Comparison of ENCODE assay signal across 24 cellular contexts in genomic region chr5:135989686-135990085, GRCh38. TPM values are rescaled to one million over a fixed set of nuclear protein-coding genes. Genes with fewer than 3 reads are reported as not detected.
"Had no signal": no experiment of that assay in that cellular context is flagged by ENCODE, and none has a peak within 500 bp of the region (broad histone marks: within the 10 kb centered on the region; RNA-seq: fewer than 3 reads in every experiment).

No MANE protein-coding gene starts in this region.

- DNase-seq: activated CD4-positive, alpha-beta memory T cell treated with anti-CD3 and anti-CD28 coated beads for 36 hours; activated CD4-positive, alpha-beta T cell treated with anti-CD3 and anti-CD28 coated beads for 48 hours; activated naive CD4-positive, alpha-beta T cell treated with Interleukin-2 at 50 U/mL for 16 hours; activated naive CD8-positive, alpha-beta T cell treated with anti-CD3 and anti-CD28 coated beads for 36 hours; activated T-cell treated with anti-CD3 and anti-CD28 coated beads, Interleukin-2, amount 50 U/mL, for 48 hours; amniotic stem cell; foreskin melanocyte; left lung; natural killer cell; retina; stimulated activated CD4-positive, alpha-beta T cell treated with anti-CD3 and anti-CD28 coated beads, Interleukin-4, amount 100 ng/mL, for 1 hour; stimulated activated naive CD4-positive, alpha-beta T cell; T-cell; thyroid gland; upper lobe of right lung had no signal

- H3K4me1 ChIP-seq: thyroid gland, upper lobe of right lung had no signal

- ATAC-seq: natural killer cell, T-cell had no signal

- H3K4me3 ChIP-seq: coronary artery, left lung, thyroid gland, upper lobe of right lung had no signal

- H3K4me3 Mint-ChIP-seq: activated CD4-positive, alpha-beta memory T cell treated with anti-CD3 and anti-CD28 coated beads for 36 hours; activated naive CD8-positive, alpha-beta T cell treated with anti-CD3 and anti-CD28 coated beads for 36 hours; natural killer cell; T-cell; T-helper 2 cell treated with Interferon-gamma antibody and Interleukin-4, amounts not matched to agents 5 μg/mL and 100 μg/mL, for 36 hours had no signal

- H3K27ac ChIP-seq: left lung, thyroid gland, upper lobe of right lung had no signal

- H3K4me1 Mint-ChIP-seq: activated naive CD8-positive, alpha-beta T cell treated with anti-CD3 and anti-CD28 coated beads for 36 hours; natural killer cell; T-cell had no signal

- H3K27me3 ChIP-seq: left lung, thyroid gland, upper lobe of right lung had no signal

- H3K9me3 ChIP-seq: left lung, thyroid gland, upper lobe of right lung had no signal

- FAIRE-seq: bronchial epithelial cell, TTC549 had no signal

- H3K36me3 Mint-ChIP-seq: activated CD4-positive, alpha-beta memory T cell treated with anti-CD3 and anti-CD28 coated beads for 36 hours; activated naive CD8-positive, alpha-beta T cell treated with anti-CD3 and anti-CD28 coated beads for 36 hours; natural killer cell; T-cell had no signal

- H3K9me3 Mint-ChIP-seq: activated CD4-positive, alpha-beta memory T cell treated with anti-CD3 and anti-CD28 coated beads for 36 hours; activated naive CD8-positive, alpha-beta T cell treated with anti-CD3 and anti-CD28 coated beads for 36 hours; natural killer cell; T-cell; T-helper 2 cell treated with Interferon-gamma antibody and Interleukin-4, amounts not matched to agents 5 μg/mL and 100 μg/mL, for 36 hours had no signal

- H3K27ac Mint-ChIP-seq: activated CD4-positive, alpha-beta memory T cell treated with anti-CD3 and anti-CD28 coated beads for 36 hours; activated naive CD8-positive, alpha-beta T cell treated with anti-CD3 and anti-CD28 coated beads for 36 hours; natural killer cell; progenitor cell of endocrine pancreas; T-cell; T-helper 2 cell treated with Interferon-gamma antibody and Interleukin-4, amounts not matched to agents 5 μg/mL and 100 μg/mL, for 36 hours had no signal

- H3K36me3 ChIP-seq: left lung, thyroid gland, upper lobe of right lung had no signal

RNA-seq across cellular contexts. Expression of gene LECT2, which starts 34.9 kb away (rescaled TPM):
- total RNA-seq: activated CD4-positive, alpha-beta memory T cell treated with anti-CD3 and anti-CD28 coated beads for 36 hours; activated naive CD8-positive, alpha-beta T cell treated with anti-CD3 and anti-CD28 coated beads for 36 hours; bronchial epithelial cell; kidney epithelial cell; left lung; lung microvascular endothelial cell; natural killer cell; osteocyte; progenitor cell of endocrine pancreas; T-cell; thyroid gland; upper lobe of right lung had no signal
- polyA plus RNA-seq: esophagus had no signal

RNA-seq across cellular contexts. Expression of gene TGFBI, which starts 39.1 kb away (rescaled TPM):
- total RNA-seq: activated naive CD8-positive, alpha-beta T cell treated with anti-CD3 and anti-CD28 coated beads for 36 hours had no signal
